ENCODE assay signal across 8 cellular contexts in genomic region chr7:121328508-121329459, GRCh38.
A peak's percentile ranks its signal among the peaks of the same experiment; 100 is the strongest.
DNase-seq lines count a peak whose midpoint lies in the region; ATAC-seq lines count a peak whose summit lies in the region.

WNT16 (plus strand) TSS chr7:121329000; CDS start chr7:121329293, 293 bp downstream.

- peaks cover 27% of the 10 kb centered on the region for H3K27me3 ChIP-seq in ACC112 (ENCODE audit: insufficient read depth, low read length)
- H3K27me3 ChIP-seq in iPS-20b (ENCODE audit: insufficient read depth, low read length): peaks cover 49% of the 10 kb centered on the region

- no peaks in the 10 kb centered on the region for H3K36me3 Mint-ChIP-seq in activated naive CD8-positive, alpha-beta T cell
- no peaks in the 10 kb centered on the region for H3K36me3 Mint-ChIP-seq in stimulated activated naive CD8-positive, alpha-beta T cell treated with anti-CD3 and anti-CD28 coated beads, Interleukin-15, Interleukin-2, amounts not matched to agents 100 ng/mL and 50 ng/mL, for 24 hours (ENCODE audit: low read depth)

- H3K4me3 Mint-ChIP-seq in activated naive CD8-positive, alpha-beta T cell: peak within 1 kb of the TSS; percentile 61
- H3K4me3 Mint-ChIP-seq in stimulated activated naive CD8-positive, alpha-beta T cell treated with anti-CD3 and anti-CD28 coated beads, Interleukin-15, Interleukin-2, amounts not matched to agents 100 ng/mL and 50 ng/mL, for 24 hours: peak within 1 kb of the TSS; percentile 75

- H3K27ac ChIP-seq in ACC112 (ENCODE audit: low read depth, low read length) (no peak within 1 kb of the TSS), iPS-20b (ENCODE audit: low read length) (no peak within 1 kb of the TSS)

- H3K4me1 Mint-ChIP-seq in activated naive CD8-positive, alpha-beta T cell (ENCODE audit: low read depth): peaks cover 23% of the 10 kb centered on the region
- peaks cover 25% of the 10 kb centered on the region for H3K4me1 Mint-ChIP-seq in stimulated activated naive CD8-positive, alpha-beta T cell treated with anti-CD3 and anti-CD28 coated beads, Interleukin-15, Interleukin-2, amounts not matched to agents 100 ng/mL and 50 ng/mL, for 24 hours (ENCODE audit: low read depth)

- no peak within 1 kb of the TSS for H3K27ac Mint-ChIP-seq in activated naive CD8-positive, alpha-beta T cell
- no peak within 1 kb of the TSS for H3K27ac Mint-ChIP-seq in stimulated activated naive CD8-positive, alpha-beta T cell treated with anti-CD3 and anti-CD28 coated beads, Interleukin-15, Interleukin-2, amounts not matched to agents 100 ng/mL and 50 ng/mL, for 24 hours

- peaks cover 5% of the 10 kb centered on the region for H3K4me1 ChIP-seq in ACC112 (ENCODE audit: control insufficient read depth, insufficient read depth, low read length, unreplicated experiment)
- no peaks in the 10 kb centered on the region; the same call in 1 of the 2 replicates for H3K4me1 ChIP-seq in iPS-20b (ENCODE audit: insufficient read depth, low read length)

- H3K79me2 ChIP-seq in ACC112 (ENCODE audit: control insufficient read depth, insufficient read depth, low read length, unreplicated experiment): no peaks in the 10 kb centered on the region

- no peaks in the 10 kb centered on the region for H3K9me3 Mint-ChIP-seq in activated naive CD8-positive, alpha-beta T cell (ENCODE audit: low read depth)
- H3K9me3 Mint-ChIP-seq in stimulated activated naive CD8-positive, alpha-beta T cell treated with anti-CD3 and anti-CD28 coated beads, Interleukin-15, Interleukin-2, amounts not matched to agents 100 ng/mL and 50 ng/mL, for 24 hours: no peaks in the 10 kb centered on the region

- peak within 1 kb of the TSS; percentile 91 for H2AFZ ChIP-seq in ACC112 (ENCODE audit: low read length, unreplicated experiment)

- no peaks in the 10 kb centered on the region for H3K36me3 ChIP-seq in ACC112 (ENCODE audit: insufficient read depth, low read length)
- H3K36me3 ChIP-seq in iPS-20b (ENCODE audit: insufficient read depth, low read depth, low read length): no peaks in the 10 kb centered on the region

- no peaks in the 10 kb centered on the region for H3K9me3 ChIP-seq in iPS-20b (ENCODE audit: insufficient read depth, low read depth, low read length)

- DNase-seq in central memory CD4-positive, alpha-beta T cell: no peak
- DNase-seq in NCI-H526 treated with DMSO at 0.1 percent for 48 hours (lab: John Stamatoyannopoulos, UW) (no peak), NCI-H524 treated with DMSO at 0.1 percent for 48 hours (lab: John Stamatoyannopoulos, UW) (no peak)

- H3K9ac ChIP-seq in iPS-20b (ENCODE audit: low read depth, low read length): no peak within 1 kb of the TSS

- H3K4me3 ChIP-seq in ACC112 (ENCODE audit: low read depth, low read length) (peak within 1 kb of the TSS; percentile 83), iPS-20b (ENCODE audit: low read length) (peak within 1 kb of the TSS; percentile 69)

- H3K27me3 Mint-ChIP-seq in activated naive CD8-positive, alpha-beta T cell: peaks cover 47% of the 10 kb centered on the region
- peaks cover 66% of the 10 kb centered on the region for H3K27me3 Mint-ChIP-seq in stimulated activated naive CD8-positive, alpha-beta T cell treated with anti-CD3 and anti-CD28 coated beads, Interleukin-15, Interleukin-2, amounts not matched to agents 100 ng/mL and 50 ng/mL, for 24 hours

- peak; percentile 6 for ATAC-seq in GM21619 (IDR thresholded peaks at IDR 0.05; ENCODE audit: unreplicated experiment)
